In the genomic region with DNA sequence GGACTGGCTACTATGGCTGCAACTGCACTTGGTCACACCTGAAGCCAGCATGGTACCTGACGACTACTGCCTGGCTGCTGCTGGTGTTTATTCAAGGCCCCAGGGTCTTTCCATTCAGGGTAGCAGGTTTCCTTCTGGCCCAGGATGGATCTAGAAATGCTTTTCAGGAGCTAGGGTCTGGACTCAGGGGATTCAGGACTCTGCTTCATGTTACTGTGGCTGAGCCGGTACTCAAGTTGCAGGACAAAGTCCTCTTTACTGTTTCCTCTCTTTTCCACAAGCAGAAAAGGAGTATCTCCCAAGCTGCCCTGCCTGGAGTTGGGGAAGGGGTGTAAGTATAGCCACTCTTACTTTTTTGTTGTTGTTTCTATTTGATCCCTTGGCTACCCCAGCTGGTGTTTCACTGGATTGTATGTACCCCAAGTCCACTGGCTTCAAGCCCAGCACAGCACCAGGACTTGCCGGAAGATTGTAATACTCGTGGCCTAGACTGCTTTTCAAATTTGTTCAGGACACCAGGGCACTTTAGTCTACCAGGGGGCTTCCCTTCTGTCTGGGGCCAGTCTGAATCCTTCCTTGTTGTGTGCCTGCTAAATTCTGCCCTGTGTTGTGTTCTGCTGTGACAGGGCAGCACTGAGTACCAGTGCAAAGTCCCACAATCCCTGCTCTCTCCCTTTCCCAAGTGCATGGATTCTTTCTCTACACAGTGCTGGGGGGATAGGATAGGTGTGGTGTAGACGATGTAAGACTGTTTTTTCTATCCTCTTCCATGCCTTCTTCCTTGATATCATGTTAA, we compare ENCODE assay signal across 1 cellular context.
TF ChIP-seq lines count a peak whose summit lies in the region.

No MANE protein-coding gene starts in this region.

TF ChIP-seq in HepG2, 621 proteins besides CTCF, POLR2A, EP300 and RAD21 (continues in another document):
- TF ChIP-seq, protein P1, sequence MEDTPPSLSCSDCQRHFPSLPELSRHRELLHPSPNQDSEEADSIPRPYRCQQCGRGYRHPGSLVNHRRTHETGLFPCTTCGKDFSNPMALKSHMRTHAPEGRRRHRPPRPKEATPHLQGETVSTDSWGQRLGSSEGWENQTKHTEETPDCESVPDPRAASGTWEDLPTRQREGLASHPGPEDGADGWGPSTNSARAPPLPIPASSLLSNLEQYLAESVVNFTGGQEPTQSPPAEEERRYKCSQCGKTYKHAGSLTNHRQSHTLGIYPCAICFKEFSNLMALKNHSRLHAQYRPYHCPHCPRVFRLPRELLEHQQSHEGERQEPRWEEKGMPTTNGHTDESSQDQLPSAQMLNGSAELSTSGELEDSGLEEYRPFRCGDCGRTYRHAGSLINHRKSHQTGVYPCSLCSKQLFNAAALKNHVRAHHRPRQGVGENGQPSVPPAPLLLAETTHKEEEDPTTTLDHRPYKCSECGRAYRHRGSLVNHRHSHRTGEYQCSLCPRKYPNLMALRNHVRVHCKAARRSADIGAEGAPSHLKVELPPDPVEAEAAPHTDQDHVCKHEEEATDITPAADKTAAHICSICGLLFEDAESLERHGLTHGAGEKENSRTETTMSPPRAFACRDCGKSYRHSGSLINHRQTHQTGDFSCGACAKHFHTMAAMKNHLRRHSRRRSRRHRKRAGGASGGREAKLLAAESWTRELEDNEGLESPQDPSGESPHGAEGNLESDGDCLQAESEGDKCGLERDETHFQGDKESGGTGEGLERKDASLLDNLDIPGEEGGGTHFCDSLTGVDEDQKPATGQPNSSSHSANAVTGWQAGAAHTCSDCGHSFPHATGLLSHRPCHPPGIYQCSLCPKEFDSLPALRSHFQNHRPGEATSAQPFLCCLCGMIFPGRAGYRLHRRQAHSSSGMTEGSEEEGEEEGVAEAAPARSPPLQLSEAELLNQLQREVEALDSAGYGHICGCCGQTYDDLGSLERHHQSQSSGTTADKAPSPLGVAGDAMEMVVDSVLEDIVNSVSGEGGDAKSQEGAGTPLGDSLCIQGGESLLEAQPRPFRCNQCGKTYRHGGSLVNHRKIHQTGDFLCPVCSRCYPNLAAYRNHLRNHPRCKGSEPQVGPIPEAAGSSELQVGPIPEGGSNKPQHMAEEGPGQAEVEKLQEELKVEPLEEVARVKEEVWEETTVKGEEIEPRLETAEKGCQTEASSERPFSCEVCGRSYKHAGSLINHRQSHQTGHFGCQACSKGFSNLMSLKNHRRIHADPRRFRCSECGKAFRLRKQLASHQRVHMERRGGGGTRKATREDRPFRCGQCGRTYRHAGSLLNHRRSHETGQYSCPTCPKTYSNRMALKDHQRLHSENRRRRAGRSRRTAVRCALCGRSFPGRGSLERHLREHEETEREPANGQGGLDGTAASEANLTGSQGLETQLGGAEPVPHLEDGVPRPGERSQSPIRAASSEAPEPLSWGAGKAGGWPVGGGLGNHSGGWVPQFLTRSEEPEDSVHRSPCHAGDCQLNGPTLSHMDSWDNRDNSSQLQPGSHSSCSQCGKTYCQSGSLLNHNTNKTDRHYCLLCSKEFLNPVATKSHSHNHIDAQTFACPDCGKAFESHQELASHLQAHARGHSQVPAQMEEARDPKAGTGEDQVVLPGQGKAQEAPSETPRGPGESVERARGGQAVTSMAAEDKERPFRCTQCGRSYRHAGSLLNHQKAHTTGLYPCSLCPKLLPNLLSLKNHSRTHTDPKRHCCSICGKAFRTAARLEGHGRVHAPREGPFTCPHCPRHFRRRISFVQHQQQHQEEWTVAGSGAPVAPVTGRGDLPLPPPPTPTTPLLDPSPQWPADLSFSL (CRISPR knock-in tag; IDR thresholded peaks at IDR 0.05), result peak; percentile 74; the same call in 1 of the 2 replicates
- TF ChIP-seq, protein P2, sequence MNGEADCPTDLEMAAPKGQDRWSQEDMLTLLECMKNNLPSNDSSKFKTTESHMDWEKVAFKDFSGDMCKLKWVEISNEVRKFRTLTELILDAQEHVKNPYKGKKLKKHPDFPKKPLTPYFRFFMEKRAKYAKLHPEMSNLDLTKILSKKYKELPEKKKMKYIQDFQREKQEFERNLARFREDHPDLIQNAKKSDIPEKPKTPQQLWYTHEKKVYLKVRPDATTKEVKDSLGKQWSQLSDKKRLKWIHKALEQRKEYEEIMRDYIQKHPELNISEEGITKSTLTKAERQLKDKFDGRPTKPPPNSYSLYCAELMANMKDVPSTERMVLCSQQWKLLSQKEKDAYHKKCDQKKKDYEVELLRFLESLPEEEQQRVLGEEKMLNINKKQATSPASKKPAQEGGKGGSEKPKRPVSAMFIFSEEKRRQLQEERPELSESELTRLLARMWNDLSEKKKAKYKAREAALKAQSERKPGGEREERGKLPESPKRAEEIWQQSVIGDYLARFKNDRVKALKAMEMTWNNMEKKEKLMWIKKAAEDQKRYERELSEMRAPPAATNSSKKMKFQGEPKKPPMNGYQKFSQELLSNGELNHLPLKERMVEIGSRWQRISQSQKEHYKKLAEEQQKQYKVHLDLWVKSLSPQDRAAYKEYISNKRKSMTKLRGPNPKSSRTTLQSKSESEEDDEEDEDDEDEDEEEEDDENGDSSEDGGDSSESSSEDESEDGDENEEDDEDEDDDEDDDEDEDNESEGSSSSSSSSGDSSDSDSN (CRISPR knock-in tag; IDR thresholded peaks at IDR 0.05), result 0 out of 2 replicates have a peak, but pooled peaks have one; percentile 31
- TF ChIP-seq HNF4G (IDR thresholded peaks at IDR 0.05; ENCODE audit: borderline replicate concordance, low read depth, low read length) (peak; percentile 22; the same call in 1 of the 2 replicates), HNF4G (CRISPR knock-in tag; IDR thresholded peaks at IDR 0.05; ENCODE audit: borderline replicate concordance, low read depth) (peak; percentile 66; the same call in 1 of the 2 replicates), PITX1 (CRISPR knock-in tag; IDR thresholded peaks at IDR 0.05) (peak; percentile 35; the same call in 1 of the 2 replicates), HNF4A (CRISPR knock-in tag; IDR thresholded peaks at IDR 0.05) (peak; percentile 72; the same call in 1 of the 2 replicates), TBX2 (CRISPR knock-in tag; IDR thresholded peaks at IDR 0.05; ENCODE audit: borderline replicate concordance) (0 out of 2 replicates have a peak, but pooled peaks have one; percentile 6), ZC3H4 (CRISPR knock-in tag; IDR thresholded peaks at IDR 0.05; ENCODE audit: borderline replicate concordance) (no peak), ZNF501 (CRISPR knock-in tag; IDR thresholded peaks at IDR 0.05) (peak; percentile 57; the same call in 1 of the 2 replicates), BCL6 (CRISPR knock-in tag; IDR thresholded peaks at IDR 0.05) (0 out of 2 replicates have a peak, but pooled peaks have one; percentile 10), NFATC3 (CRISPR knock-in tag; IDR thresholded peaks at IDR 0.05) (no peak), SALL1 (CRISPR knock-in tag; IDR thresholded peaks at IDR 0.05) (peak; percentile 12), SOX5 (CRISPR knock-in tag; IDR thresholded peaks at IDR 0.05; ENCODE audit: borderline replicate concordance) (peak; percentile 26; the same call in 1 of the 2 replicates), ZNF644 (CRISPR knock-in tag; IDR thresholded peaks at IDR 0.05; ENCODE audit: low read depth) (0 out of 2 replicates have a peak, but pooled peaks have one; percentile 23)
- TF ChIP-seq, protein P3, sequence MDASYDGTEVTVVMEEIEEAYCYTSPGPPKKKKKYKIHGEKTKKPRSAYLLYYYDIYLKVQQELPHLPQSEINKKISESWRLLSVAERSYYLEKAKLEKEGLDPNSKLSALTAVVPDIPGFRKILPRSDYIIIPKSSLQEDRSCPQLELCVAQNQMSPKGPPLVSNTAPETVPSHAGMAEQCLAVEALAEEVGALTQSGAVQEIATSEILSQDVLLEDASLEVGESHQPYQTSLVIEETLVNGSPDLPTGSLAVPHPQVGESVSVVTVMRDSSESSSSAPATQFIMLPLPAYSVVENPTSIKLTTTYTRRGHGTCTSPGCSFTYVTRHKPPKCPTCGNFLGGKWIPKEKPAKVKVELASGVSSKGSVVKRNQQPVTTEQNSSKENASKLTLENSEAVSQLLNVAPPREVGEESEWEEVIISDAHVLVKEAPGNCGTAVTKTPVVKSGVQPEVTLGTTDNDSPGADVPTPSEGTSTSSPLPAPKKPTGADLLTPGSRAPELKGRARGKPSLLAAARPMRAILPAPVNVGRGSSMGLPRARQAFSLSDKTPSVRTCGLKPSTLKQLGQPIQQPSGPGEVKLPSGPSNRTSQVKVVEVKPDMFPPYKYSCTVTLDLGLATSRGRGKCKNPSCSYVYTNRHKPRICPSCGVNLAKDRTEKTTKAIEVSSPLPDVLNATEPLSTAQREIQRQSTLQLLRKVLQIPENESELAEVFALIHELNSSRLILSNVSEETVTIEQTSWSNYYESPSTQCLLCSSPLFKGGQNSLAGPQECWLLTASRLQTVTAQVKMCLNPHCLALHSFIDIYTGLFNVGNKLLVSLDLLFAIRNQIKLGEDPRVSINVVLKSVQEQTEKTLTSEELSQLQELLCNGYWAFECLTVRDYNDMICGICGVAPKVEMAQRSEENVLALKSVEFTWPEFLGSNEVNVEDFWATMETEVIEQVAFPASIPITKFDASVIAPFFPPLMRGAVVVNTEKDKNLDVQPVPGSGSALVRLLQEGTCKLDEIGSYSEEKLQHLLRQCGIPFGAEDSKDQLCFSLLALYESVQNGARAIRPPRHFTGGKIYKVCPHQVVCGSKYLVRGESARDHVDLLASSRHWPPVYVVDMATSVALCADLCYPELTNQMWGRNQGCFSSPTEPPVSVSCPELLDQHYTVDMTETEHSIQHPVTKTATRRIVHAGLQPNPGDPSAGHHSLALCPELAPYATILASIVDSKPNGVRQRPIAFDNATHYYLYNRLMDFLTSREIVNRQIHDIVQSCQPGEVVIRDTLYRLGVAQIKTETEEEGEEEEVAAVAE (CRISPR knock-in tag; IDR thresholded peaks at IDR 0.05; ENCODE audit: borderline replicate concordance), result 0 out of 2 replicates have a peak, but pooled peaks have one; percentile 23
- TF ChIP-seq, protein P4, sequence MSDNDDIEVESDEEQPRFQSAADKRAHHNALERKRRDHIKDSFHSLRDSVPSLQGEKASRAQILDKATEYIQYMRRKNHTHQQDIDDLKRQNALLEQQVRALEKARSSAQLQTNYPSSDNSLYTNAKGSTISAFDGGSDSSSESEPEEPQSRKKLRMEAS (IDR thresholded peaks at IDR 0.05), result 0 out of 2 replicates have a peak, but pooled peaks have one; percentile 14
- TF ChIP-seq, protein P5, sequence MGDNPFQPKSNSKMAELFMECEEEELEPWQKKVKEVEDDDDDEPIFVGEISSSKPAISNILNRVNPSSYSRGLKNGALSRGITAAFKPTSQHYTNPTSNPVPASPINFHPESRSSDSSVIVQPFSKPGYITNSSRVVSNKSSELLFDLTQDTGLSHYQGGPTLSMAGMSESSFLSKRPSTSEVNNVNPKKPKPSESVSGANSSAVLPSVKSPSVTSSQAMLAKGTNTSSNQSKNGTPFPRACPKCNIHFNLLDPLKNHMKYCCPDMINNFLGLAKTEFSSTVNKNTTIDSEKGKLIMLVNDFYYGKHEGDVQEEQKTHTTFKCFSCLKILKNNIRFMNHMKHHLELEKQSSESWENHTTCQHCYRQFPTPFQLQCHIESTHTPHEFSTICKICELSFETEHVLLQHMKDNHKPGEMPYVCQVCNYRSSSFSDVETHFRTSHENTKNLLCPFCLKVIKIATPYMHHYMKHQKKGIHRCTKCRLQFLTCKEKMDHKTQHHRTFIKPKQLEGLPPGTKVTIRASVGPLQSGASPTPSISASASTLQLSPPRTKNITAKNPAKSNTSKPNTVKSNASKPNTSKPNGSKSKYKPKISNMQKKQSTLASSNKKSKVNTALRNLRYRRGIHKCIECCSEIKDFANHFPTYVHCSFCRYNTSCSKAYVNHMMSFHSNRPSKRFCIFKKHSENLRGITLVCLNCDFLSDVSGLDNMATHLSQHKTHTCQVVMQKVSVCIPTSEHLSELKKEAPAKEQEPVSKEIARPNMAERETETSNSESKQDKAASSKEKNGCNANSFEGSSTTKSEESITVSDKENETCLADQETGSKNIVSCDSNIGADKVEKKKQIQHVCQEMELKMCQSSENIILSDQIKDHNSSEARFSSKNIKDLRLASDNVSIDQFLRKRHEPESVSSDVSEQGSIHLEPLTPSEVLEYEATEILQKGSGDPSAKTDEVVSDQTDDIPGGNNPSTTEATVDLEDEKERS (CRISPR knock-in tag; IDR thresholded peaks at IDR 0.05), result 0 out of 2 replicates have a peak, but pooled peaks have one; percentile 28
- TF ChIP-seq, protein P6, sequence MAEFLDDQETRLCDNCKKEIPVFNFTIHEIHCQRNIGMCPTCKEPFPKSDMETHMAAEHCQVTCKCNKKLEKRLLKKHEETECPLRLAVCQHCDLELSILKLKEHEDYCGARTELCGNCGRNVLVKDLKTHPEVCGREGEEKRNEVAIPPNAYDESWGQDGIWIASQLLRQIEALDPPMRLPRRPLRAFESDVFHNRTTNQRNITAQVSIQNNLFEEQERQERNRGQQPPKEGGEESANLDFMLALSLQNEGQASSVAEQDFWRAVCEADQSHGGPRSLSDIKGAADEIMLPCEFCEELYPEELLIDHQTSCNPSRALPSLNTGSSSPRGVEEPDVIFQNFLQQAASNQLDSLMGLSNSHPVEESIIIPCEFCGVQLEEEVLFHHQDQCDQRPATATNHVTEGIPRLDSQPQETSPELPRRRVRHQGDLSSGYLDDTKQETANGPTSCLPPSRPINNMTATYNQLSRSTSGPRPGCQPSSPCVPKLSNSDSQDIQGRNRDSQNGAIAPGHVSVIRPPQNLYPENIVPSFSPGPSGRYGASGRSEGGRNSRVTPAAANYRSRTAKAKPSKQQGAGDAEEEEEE (CRISPR knock-in tag; IDR thresholded peaks at IDR 0.05; ENCODE audit: borderline replicate concordance), result no peak
- TF ChIP-seq, protein P7, sequence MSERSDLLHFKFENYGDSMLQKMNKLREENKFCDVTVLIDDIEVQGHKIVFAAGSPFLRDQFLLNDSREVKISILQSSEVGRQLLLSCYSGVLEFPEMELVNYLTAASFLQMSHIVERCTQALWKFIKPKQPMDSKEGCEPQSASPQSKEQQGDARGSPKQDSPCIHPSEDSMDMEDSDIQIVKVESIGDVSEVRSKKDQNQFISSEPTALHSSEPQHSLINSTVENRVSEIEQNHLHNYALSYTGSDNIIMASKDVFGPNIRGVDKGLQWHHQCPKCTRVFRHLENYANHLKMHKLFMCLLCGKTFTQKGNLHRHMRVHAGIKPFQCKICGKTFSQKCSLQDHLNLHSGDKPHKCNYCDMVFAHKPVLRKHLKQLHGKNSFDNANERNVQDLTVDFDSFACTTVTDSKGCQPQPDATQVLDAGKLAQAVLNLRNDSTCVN (CRISPR knock-in tag; IDR thresholded peaks at IDR 0.05; ENCODE audit: borderline replicate concordance), result peak; percentile 98
- TF ChIP-seq, protein P8, sequence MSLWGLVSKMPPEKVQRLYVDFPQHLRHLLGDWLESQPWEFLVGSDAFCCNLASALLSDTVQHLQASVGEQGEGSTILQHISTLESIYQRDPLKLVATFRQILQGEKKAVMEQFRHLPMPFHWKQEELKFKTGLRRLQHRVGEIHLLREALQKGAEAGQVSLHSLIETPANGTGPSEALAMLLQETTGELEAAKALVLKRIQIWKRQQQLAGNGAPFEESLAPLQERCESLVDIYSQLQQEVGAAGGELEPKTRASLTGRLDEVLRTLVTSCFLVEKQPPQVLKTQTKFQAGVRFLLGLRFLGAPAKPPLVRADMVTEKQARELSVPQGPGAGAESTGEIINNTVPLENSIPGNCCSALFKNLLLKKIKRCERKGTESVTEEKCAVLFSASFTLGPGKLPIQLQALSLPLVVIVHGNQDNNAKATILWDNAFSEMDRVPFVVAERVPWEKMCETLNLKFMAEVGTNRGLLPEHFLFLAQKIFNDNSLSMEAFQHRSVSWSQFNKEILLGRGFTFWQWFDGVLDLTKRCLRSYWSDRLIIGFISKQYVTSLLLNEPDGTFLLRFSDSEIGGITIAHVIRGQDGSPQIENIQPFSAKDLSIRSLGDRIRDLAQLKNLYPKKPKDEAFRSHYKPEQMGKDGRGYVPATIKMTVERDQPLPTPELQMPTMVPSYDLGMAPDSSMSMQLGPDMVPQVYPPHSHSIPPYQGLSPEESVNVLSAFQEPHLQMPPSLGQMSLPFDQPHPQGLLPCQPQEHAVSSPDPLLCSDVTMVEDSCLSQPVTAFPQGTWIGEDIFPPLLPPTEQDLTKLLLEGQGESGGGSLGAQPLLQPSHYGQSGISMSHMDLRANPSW (CRISPR knock-in tag; IDR thresholded peaks at IDR 0.05; ENCODE audit: borderline replicate concordance), result 0 out of 2 replicates have a peak, but pooled peaks have one; percentile 36
